10 cellular contexts compared by ENCODE assay signal in the genomic region with DNA sequence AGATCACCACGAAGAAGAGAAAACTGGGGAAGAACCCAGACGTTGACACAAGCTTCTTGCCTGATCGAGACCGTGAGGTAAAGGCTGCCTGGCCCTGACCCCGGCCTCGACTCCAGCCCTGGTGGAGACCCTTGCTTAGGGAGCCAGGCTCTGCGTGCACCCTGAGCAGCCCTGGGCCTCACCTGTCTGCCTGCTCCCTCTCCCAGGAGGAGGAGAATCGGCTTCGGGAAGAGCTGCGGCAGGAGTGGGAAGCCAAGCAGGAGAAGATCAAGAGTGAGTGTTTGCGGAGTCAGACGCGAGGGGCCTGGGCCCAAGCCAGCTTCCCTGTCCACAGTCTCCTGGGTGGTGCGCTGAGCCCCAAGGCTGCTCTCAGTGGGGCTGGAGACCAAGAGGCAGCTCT.
"Had no signal": no experiment of that assay in that cellular context is flagged by ENCODE, and none has a peak within 500 bp of the region (broad histone marks: within the 10 kb centered on the region; RNA-seq: fewer than 3 reads in every experiment).

No MANE protein-coding gene starts in this region.

- H3K27ac Mint-ChIP-seq: GM23338, H9, HFFc6 had no signal

- H3K27ac ChIP-seq: GM23248 had no signal

- H3K4me1 Mint-ChIP-seq: GM23338 had no signal

- FAIRE-seq: H1, H54 had no signal

- H3K9me3 ChIP-seq: HAP-1 had no signal

- H3K4me3 ChIP-seq: GM23248, GM23338, HAP-1 had no signal

- DNase-seq: GM23248, GOT3, H7, H9, HCEC 1CT, HFFc6 had no signal

- H3K9me3 Mint-ChIP-seq: GM23338, HFFc6 had no signal

- H3K9ac ChIP-seq: GM23248 had no signal

- H3K4me3 Mint-ChIP-seq: GM23338, H9, HFFc6 had no signal
